In the genomic region with DNA sequence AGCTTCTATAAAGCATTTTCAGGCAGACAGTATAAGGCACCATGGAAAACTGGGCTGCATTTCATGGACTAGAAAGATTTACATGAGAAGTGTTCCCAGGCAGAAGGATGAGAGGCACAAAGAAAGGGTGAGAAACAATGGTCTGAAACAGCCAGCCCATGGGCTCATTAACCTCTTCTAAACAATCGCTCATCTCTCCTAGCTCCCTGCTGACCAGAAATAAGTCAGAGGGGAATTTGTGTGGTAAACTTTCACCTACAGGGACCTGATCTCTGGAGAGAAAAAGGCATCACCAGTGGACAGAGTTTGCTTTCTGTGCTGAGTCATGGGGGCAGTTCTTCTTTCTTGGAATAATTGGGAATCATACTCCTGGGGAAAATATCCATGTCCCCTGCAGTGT, we compare ENCODE assay signal across 1 cellular context.
TF ChIP-seq lines count a peak whose summit lies in the region.

No MANE protein-coding gene starts in this region.

TF ChIP-seq in IMR-90, 13 proteins besides CTCF, POLR2A, EP300 and RAD21:
- TF ChIP-seq BHLHE40 (IDR thresholded peaks at IDR 0.05; ENCODE audit: low read depth, low read length) (no peak), NFE2L2 (IDR thresholded peaks at IDR 0.05; ENCODE audit: low read depth, low read length) (0 out of 2 replicates have a peak, but pooled peaks have one; percentile 12), SMC3 (IDR thresholded peaks at IDR 0.05; ENCODE audit: low read depth, low read length) (no peak)
